Comparison of ENCODE assay signal across 8 cellular contexts in genomic region chr5:180811012-180811622, GRCh38. TPM values are rescaled to one million over a fixed set of nuclear protein-coding genes. Genes with fewer than 3 reads are reported as not detected.
DNase-seq lines count a peak whose midpoint lies in the region; ATAC-seq and TF ChIP-seq lines count a peak whose summit lies in the region.

No MANE protein-coding gene starts in this region.

- H3K27me3 ChIP-seq in colonic mucosa, result no peaks in the 10 kb centered on the region

- TF ChIP-seq CTCF in CD14-positive monocyte (IDR thresholded peaks at IDR 0.05) (no peak), LNCaP clone FGC (IDR thresholded peaks at IDR 0.05; ENCODE audit: control insufficient read depth, extremely low read depth, insufficient read depth) (no peak), colonic mucosa (IDR thresholded peaks at IDR 0.05) (no peak)

- H3K27ac Mint-ChIP-seq in CD14-positive monocyte, result peak overlapping the region; percentile 90 to 100 (median 97)
- peak overlapping the region; percentile 73 to 79 for H3K27ac Mint-ChIP-seq in natural killer cell treated with Interleukin-12 subunit alpha and Interleukin-12 subunit beta and Interleukin-15 and Interleukin-18, amount 100 ng/mL, for 72 hours

- H3K27ac ChIP-seq in colonic mucosa, result peak overlapping the region; percentile 99

- H3K9me3 Mint-ChIP-seq in CD14-positive monocyte, result no peaks in the 10 kb centered on the region
- H3K9me3 Mint-ChIP-seq in natural killer cell treated with Interleukin-12 subunit alpha and Interleukin-12 subunit beta and Interleukin-15 and Interleukin-18, amount 100 ng/mL, for 72 hours, result no peaks in the 10 kb centered on the region

- peaks cover 27 to 37% of the 10 kb centered on the region in 2 donors for H3K36me3 Mint-ChIP-seq in CD14-positive monocyte
- H3K36me3 Mint-ChIP-seq in natural killer cell treated with Interleukin-12 subunit alpha and Interleukin-12 subunit beta and Interleukin-15 and Interleukin-18, amount 100 ng/mL, for 72 hours, result no peaks in the 10 kb centered on the region

- peak overlapping the region; percentile 80 to 90 for H3K4me3 Mint-ChIP-seq in CD14-positive monocyte
- H3K4me3 Mint-ChIP-seq in natural killer cell treated with Interleukin-12 subunit alpha and Interleukin-12 subunit beta and Interleukin-15 and Interleukin-18, amount 100 ng/mL, for 72 hours, result peak overlapping the region; percentile 91

- peak overlapping the region; percentile 84 to 96 for H3K9ac ChIP-seq in colonic mucosa (ENCODE audit: low read depth in 2 of 2, low read length in 2 of 2)

- intact Hi-C loops in CD14-positive monocyte (cut with micrococcal nuclease), result no loop called here
- intact Hi-C loops in colonic mucosa (cut with DNase I), result no loop called here

- DNase-seq in CD14-positive monocyte (ENCODE audit: low spot score), result no peak
- no peak for DNase-seq in LNCaP clone FGC (ENCODE audit: low read depth)
- DNase-seq in colonic mucosa, result no peak
- DNase-seq in natural killer cell treated with Interleukin-12 subunit alpha and Interleukin-12 subunit beta and Interleukin-15 and Interleukin-18, amount 100 ng/mL, for 72 hours (ENCODE audit: low spot score), result no peak
- no peak for DNase-seq in NCI-H2029 treated with DMSO at 0.1 percent for 48 hours (lab: John Stamatoyannopoulos, UW)
- DNase-seq in hepatic stellate cell (ENCODE audit: low spot score), result no peak

- H3K4me1 Mint-ChIP-seq in CD14-positive monocyte, result peaks cover 80% of the 10 kb centered on the region
- peaks cover 53 to 54% of the 10 kb centered on the region in 2 donors for H3K4me1 Mint-ChIP-seq in natural killer cell treated with Interleukin-12 subunit alpha and Interleukin-12 subunit beta and Interleukin-15 and Interleukin-18, amount 100 ng/mL, for 72 hours (ENCODE audit: low read depth in 2 of 2)

- H3K27me3 Mint-ChIP-seq in CD14-positive monocyte (ENCODE audit: low read depth in 3 of 3), result peaks cover 0 to 5% (median 0%) of the 10 kb centered on the region in 3 donors
- H3K27me3 Mint-ChIP-seq in natural killer cell treated with Interleukin-12 subunit alpha and Interleukin-12 subunit beta and Interleukin-15 and Interleukin-18, amount 100 ng/mL, for 72 hours, result peaks cover 0 to 6% of the 10 kb centered on the region in 2 donors

- peaks cover 29% of the 10 kb centered on the region for H3K4me1 ChIP-seq in colonic mucosa

- H3K9me3 ChIP-seq in colonic mucosa, result no peaks in the 10 kb centered on the region

- no peak for ATAC-seq in natural killer cell treated with Interleukin-12 subunit alpha and Interleukin-12 subunit beta and Interleukin-15 and Interleukin-18, amount 100 ng/mL, for 72 hours
- ATAC-seq in esophagus mucosa, result no peak
- ATAC-seq in GM19452 (IDR thresholded peaks at IDR 0.05; ENCODE audit: unreplicated experiment), result no peak

- no peaks in the 10 kb centered on the region for H3K36me3 ChIP-seq in colonic mucosa

- H3K4me3 ChIP-seq in LNCaP clone FGC (ENCODE audit: low read depth, low read length) (peak overlapping the region; percentile 71), colonic mucosa (peak overlapping the region; percentile 42)

RNA-seq across cellular contexts. Expression of gene MGAT1, which starts 8.5 kb away (rescaled TPM):
- 100 to 1,000 TPM; 385 to 523 TPM for polyA plus RNA-seq in CD14-positive monocyte
- total RNA-seq in colonic mucosa (100 to 1,000 TPM; 101 to 115 TPM), esophagus mucosa (64.6 TPM)
- 100 to 1,000 TPM; 141 to 157 TPM for total RNA-seq in natural killer cell treated with Interleukin-12 subunit alpha and Interleukin-12 subunit beta and Interleukin-15 and Interleukin-18, amount 100 ng/mL, for 72 hours

RNA-seq across cellular contexts. Expression of gene ZFP62, which starts 50.0 kb away (rescaled TPM):
- 1 to 10 TPM; 4.1 to 7.1 TPM for polyA plus RNA-seq in CD14-positive monocyte
- 10 to 100 TPM; 34.3 to 38.7 TPM for total RNA-seq in colonic mucosa
- total RNA-seq in natural killer cell treated with Interleukin-12 subunit alpha and Interleukin-12 subunit beta and Interleukin-15 and Interleukin-18, amount 100 ng/mL, for 72 hours, result 10 to 100 TPM; 17.5 to 21.7 TPM
- 12.9 TPM for total RNA-seq in esophagus mucosa
